In the genomic region with DNA sequence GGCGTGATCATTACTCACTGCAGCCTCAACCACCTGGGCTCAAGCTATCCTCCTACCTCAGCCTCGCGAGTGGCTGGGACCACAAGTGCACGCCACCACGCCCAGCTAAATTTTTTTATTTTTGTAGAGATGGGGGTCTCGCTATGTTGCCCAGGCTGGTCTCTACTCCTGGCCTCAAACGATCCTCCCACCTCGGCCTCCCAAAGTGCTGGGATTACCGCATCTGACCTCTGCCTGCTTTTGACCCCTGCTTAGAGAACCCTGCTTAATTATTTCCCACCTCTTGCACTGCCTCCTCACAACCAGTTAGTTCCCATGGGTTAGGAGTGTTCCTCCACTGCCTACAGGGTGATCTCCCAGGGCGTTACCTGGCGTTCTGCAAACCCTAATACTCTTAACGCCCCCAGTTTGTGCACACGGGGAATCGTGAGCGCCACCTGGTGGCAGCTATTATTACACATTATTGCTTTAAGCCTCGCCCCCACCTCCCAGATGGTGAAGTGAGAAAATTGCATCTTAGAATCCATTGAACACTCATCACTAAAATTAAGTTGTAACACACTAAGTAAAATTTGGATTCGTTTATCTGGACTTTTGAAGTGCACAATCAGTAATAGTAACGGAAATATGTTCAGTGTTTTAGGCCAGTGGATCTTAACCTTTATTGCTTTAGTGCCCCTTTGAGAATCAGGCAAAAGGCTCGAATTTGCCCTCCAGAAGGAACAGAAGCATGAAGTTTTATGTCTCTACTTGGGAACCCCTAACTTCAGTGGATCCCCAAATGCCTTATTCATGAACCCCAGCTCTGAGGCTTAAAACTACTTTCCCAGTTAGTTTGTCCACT, we compare ENCODE assay signal across 9 cellular contexts.
A peak's percentile ranks its signal among the peaks of the same experiment; 100 is the strongest.
DNase-seq lines count a peak whose midpoint lies in the region; ATAC-seq and TF ChIP-seq lines count a peak whose summit lies in the region.
"Had no signal": no experiment of that assay in that cellular context is flagged by ENCODE, and none has a peak within 500 bp of the region (broad histone marks: within the 10 kb centered on the region; RNA-seq: fewer than 3 reads in every experiment).

No MANE protein-coding gene starts in this region.

- H3K9me2 ChIP-seq in SK-N-SH, result no peaks in the 10 kb centered on the region

- H3K4me2 ChIP-seq in SK-N-SH, result no peak overlapping the region

- no peak overlapping the region for H3K27ac ChIP-seq in SK-N-SH (ENCODE audit: low read depth in 2 of 2, low read length in 1 of 2)
- H3K27ac ChIP-seq in right atrium auricular region, result no peak overlapping the region
- H3K27ac ChIP-seq: SK-N-MC had no signal

- H3K36me3 ChIP-seq in SK-N-SH (replicated peaks in 1 of 2; ENCODE audit: control insufficient read depth in 1 of 2, insufficient read depth in 2 of 2, low read length in 1 of 2) (no peaks in the 10 kb centered on the region), right atrium auricular region (no peaks in the 10 kb centered on the region)

- no peaks in the 10 kb centered on the region for H3K9me3 Mint-ChIP-seq in activated naive CD4-positive, alpha-beta T cell treated with anti-CD3 and anti-CD28 coated beads, Interleukin-2, amount 10 ng/mL, durations not matched to agents 7 days and 5 days

- H3K27me3 Mint-ChIP-seq in activated naive CD4-positive, alpha-beta T cell treated with anti-CD3 and anti-CD28 coated beads, Interleukin-2, amount 10 ng/mL, durations not matched to agents 7 days and 5 days, result peaks cover 18% of the 10 kb centered on the region

- TF ChIP-seq CTCF in SK-N-SH (IDR thresholded peaks at IDR 0.05), result peak; percentile 93
- TF ChIP-seq CTCF in right atrium auricular region (IDR thresholded peaks at IDR 0.05), result peak; percentile 63 to 82

- 39% methylated on average over 19 of the region's 19 CpGs for WGBS in SK-N-SH (ENCODE audit: low lambda C conversion rate)

- H3K9ac ChIP-seq in SK-N-SH, result no peak overlapping the region

- DNase-seq in COLO668 (lab: John Stamatoyannopoulos, UW; ENCODE audit: unreplicated experiment) (peak; percentile 66), HS-27A (ENCODE audit: low read depth) (peak; percentile 22), SK-N-SH (peak; percentile 68), right atrium auricular region (ENCODE audit: low spot score) (no peak), midbrain (lab: John Stamatoyannopoulos, UW) (no peak)
- DNase-seq in activated naive CD4-positive, alpha-beta T cell treated with anti-CD3 and anti-CD28 coated beads, Interleukin-2, amount 10 ng/mL, durations not matched to agents 7 days and 5 days, result peak; percentile 76
- DNase-seq in stimulated activated CD4-positive, alpha-beta T cell treated with anti-CD3 and anti-CD28 coated beads, Interleukin-15, amount 100 ng/mL, for 48 hours (ENCODE audit: low read depth in 2 of 2), result peak; percentile 13 to 49

- H3K79me2 ChIP-seq in SK-N-SH (ENCODE audit: insufficient read depth), result no peaks in the 10 kb centered on the region

- ATAC-seq in HG03469 (IDR thresholded peaks at IDR 0.05; ENCODE audit: unreplicated experiment), result no peak

- no peak overlapping the region for H3K27ac Mint-ChIP-seq in activated naive CD4-positive, alpha-beta T cell treated with anti-CD3 and anti-CD28 coated beads, Interleukin-2, amount 10 ng/mL, durations not matched to agents 7 days and 5 days

- POLR2A ChIA-PET in SK-N-SH (lab: Yijun Ruan, JAX), result no interaction called here

- CTCF ChIA-PET in SK-N-SH (lab: Yijun Ruan, JAX), result interaction anchor here (0.7 to 6.9 kb wide), 47 partner anchors 6 to 610 kb away, joined by 3 to 99 read pairs (median 4); a partner anchor contains a TSS
- CTCF ChIA-PET in activated naive CD4-positive, alpha-beta T cell treated with anti-CD3 and anti-CD28 coated beads, Interleukin-2, amount 10 ng/mL, durations not matched to agents 7 days and 5 days (lab: Charles Lee), result interaction anchor here (0.6 to 5.1 kb wide), 20 partner anchors 8 to 284 kb away, joined by 3 to 54 read pairs (median 4); no protein-coding TSS in a partner anchor

- no peak overlapping the region for H2AFZ ChIP-seq in SK-N-SH (ENCODE audit: low read depth)

- H3K4me1 ChIP-seq in SK-N-SH (ENCODE audit: control insufficient read depth in 1 of 2, insufficient read depth in 2 of 2, low read depth in 1 of 2, low read length in 1 of 2) (no peaks in the 10 kb centered on the region), right atrium auricular region (no peaks in the 10 kb centered on the region)

- no peaks in the 10 kb centered on the region for H3F3A ChIP-seq in SK-N-SH (replicated peaks; ENCODE audit: insufficient read depth)

- no peaks in the 10 kb centered on the region for H4K20me1 ChIP-seq in SK-N-SH (ENCODE audit: insufficient read depth)

- TF ChIP-seq RAD21 in SK-N-SH (IDR thresholded peaks at IDR 0.05; ENCODE audit: low read length), result peak; percentile 41

- no peaks in the 10 kb centered on the region for H3K9me3 ChIP-seq in SK-N-SH
- no peaks in the 10 kb centered on the region for H3K9me3 ChIP-seq in right atrium auricular region

- H3K4me1 Mint-ChIP-seq in activated naive CD4-positive, alpha-beta T cell treated with anti-CD3 and anti-CD28 coated beads, Interleukin-2, amount 10 ng/mL, durations not matched to agents 7 days and 5 days, result no peaks in the 10 kb centered on the region

- TF ChIP-seq EP300 in SK-N-SH (IDR thresholded peaks at IDR 0.05; ENCODE audit: borderline replicate concordance in 1 of 2, low read depth in 1 of 2, low read length in 1 of 2), result no peak

- H3K36me3 Mint-ChIP-seq in activated naive CD4-positive, alpha-beta T cell treated with anti-CD3 and anti-CD28 coated beads, Interleukin-2, amount 10 ng/mL, durations not matched to agents 7 days and 5 days, result no peaks in the 10 kb centered on the region

- no peak overlapping the region for H3K4me3 Mint-ChIP-seq in activated naive CD4-positive, alpha-beta T cell treated with anti-CD3 and anti-CD28 coated beads, Interleukin-2, amount 10 ng/mL, durations not matched to agents 7 days and 5 days

- H3K4me3 ChIP-seq in SK-N-SH (ENCODE audit: low read depth in 2 of 2, low read length in 1 of 2), result no peak overlapping the region; a peak in 1 of 4 replicates
- H3K4me3 ChIP-seq in right atrium auricular region, result no peak overlapping the region
- H3K4me3 ChIP-seq: SK-N-MC had no signal

- H3K27me3 ChIP-seq in SK-N-SH (ENCODE audit: insufficient read depth) (no peaks in the 10 kb centered on the region; the same call in 1 of the 2 replicates), right atrium auricular region (no peaks in the 10 kb centered on the region)

TF ChIP-seq in SK-N-SH, 30 proteins besides CTCF, POLR2A, EP300 and RAD21:
- no peak for TF ChIP-seq SIN3A (IDR thresholded peaks at IDR 0.05; ENCODE audit: borderline replicate concordance, low read depth, low read length)
- peak; percentile 25; the same call in 1 of the 2 replicates for TF ChIP-seq SMC3 (IDR thresholded peaks at IDR 0.05; ENCODE audit: low read depth, low read length)
TF ChIP-seq in SK-N-SH: peak in this region for 1.

Comparison
In these comparisons a context has a peak if more than half of its experiments do, and no peak if none do; other contexts are left out.
1. DNase-seq: peak in COLO668 (single experiment), HS-27A (single experiment), SK-N-SH (single experiment), activated naive CD4-positive, alpha-beta T cell treated with anti-CD3 and anti-CD28 coated beads, Interleukin-2, amount 10 ng/mL, durations not matched to agents 7 days and 5 days (single experiment) and stimulated activated CD4-positive, alpha-beta T cell treated with anti-CD3 and anti-CD28 coated beads, Interleukin-15, amount 100 ng/mL, for 48 hours (2 of 2); none in right atrium auricular region (single experiment) and midbrain (single experiment).